Comparison of ENCODE assay signal across 8 cellular contexts in the genomic region with DNA sequence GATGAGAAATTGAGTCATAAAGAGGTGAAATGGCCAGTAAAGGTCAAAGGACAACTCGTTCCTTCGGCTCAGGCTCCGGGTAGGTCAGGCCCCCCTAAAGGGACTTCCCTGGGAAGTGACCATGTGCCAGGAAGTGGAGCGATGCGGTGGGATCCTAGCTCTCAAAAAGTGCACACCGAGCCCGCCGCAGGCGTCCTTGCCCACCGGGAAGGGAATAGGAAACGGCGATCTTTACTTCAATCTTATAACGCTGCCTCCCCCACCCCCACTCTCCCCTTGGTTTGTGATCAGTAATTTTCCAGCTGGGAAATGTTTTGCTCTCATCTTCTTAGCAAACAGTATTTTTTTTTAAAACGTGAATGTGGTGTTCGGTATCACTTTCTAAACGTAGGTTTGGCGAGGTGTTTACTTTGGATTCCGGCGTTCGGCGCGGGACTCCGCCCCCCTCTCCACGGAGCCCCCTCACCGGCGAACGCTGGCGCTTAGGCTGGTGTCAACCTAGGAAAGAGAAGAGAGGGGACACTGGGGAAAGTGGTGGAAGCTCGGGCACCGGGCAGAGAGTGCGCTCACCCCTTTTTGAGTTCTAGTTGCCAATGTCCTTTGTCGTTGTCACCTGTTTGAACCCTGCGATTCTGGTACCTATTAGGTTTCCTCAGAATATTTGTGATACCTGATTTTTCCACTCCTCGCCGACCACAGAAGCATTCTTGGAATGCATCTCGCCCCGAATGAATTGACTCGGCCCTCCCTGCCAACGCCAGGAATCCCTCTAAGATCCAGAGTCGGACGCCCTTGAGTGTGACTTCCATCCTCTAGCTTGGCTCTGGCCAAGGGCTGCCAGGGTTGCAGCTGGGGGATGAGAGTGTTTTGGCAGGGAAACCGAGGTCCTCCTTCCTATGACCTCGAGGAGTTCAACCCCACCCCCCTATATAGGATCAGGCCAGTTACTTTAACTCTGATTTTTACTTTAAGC. TPM values are rescaled to one million over a fixed set of nuclear protein-coding genes. Genes with fewer than 3 reads are reported as not detected.
A peak's percentile ranks its signal among the peaks of the same experiment; 100 is the strongest.
DNase-seq lines count a peak whose midpoint lies in the region; ATAC-seq and TF ChIP-seq lines count a peak whose summit lies in the region.

No MANE protein-coding gene starts in this region.

- H3K9ac ChIP-seq in ES-I3 (ENCODE audit: low read depth, low read length) = peak overlapping the region; percentile 62; the same call in 1 of the 2 replicates

- no peak for TF ChIP-seq POLR2A in prostate gland (IDR thresholded peaks at IDR 0.05)

- ATAC-seq in activated naive CD8-positive, alpha-beta T cell treated with anti-CD3 and anti-CD28 coated beads, Interleukin-2, amount 10 ng/mL, durations not matched to agents 7 days and 5 days (ENCODE audit: low read depth) = no peak

- H3K4me1 Mint-ChIP-seq in activated naive CD8-positive, alpha-beta T cell treated with anti-CD3 and anti-CD28 coated beads, Interleukin-2, amount 10 ng/mL, durations not matched to agents 7 days and 5 days = peaks cover 6% of the 10 kb centered on the region

- H3K79me2 ChIP-seq in hepatocyte = peaks cover 30% of the 10 kb centered on the region

- no peak for TF ChIP-seq CTCF in hepatocyte (IDR thresholded peaks at IDR 0.05; ENCODE audit: poor library complexity)
- no peak for TF ChIP-seq CTCF in prostate gland (IDR thresholded peaks at IDR 0.05)

- H3K27me3 Mint-ChIP-seq in activated naive CD8-positive, alpha-beta T cell treated with anti-CD3 and anti-CD28 coated beads, Interleukin-2, amount 10 ng/mL, durations not matched to agents 7 days and 5 days = peaks cover 59% of the 10 kb centered on the region

- H3K27ac Mint-ChIP-seq in activated naive CD8-positive, alpha-beta T cell treated with anti-CD3 and anti-CD28 coated beads, Interleukin-2, amount 10 ng/mL, durations not matched to agents 7 days and 5 days = no peak overlapping the region

- in situ Hi-C loops in G401 (cut with HindIII; ENCODE audit: low sequenced_read_pairs) = no loop called here

- no peaks in the 10 kb centered on the region for H3K9me3 Mint-ChIP-seq in activated naive CD8-positive, alpha-beta T cell treated with anti-CD3 and anti-CD28 coated beads, Interleukin-2, amount 10 ng/mL, durations not matched to agents 7 days and 5 days

- DNase-seq in activated naive CD8-positive, alpha-beta T cell treated with anti-CD3 and anti-CD28 coated beads, Interleukin-2, amount 10 ng/mL, durations not matched to agents 7 days and 5 days = peak; percentile 28
- DNase-seq in hepatocyte (ENCODE audit: low spot score) (peak; percentile 46), prostate gland (ENCODE audit: low spot score) (peak; percentile 13), NCI-H1105 treated with DMSO at 0.1 percent for 48 hours (lab: John Stamatoyannopoulos, UW) (no peak), G401 (ENCODE audit: low spot score) (no peak)
- DNase-seq in activated effector memory CD4-positive, alpha-beta T cell treated with anti-CD3 and anti-CD28 coated beads, Interleukin-2, amount 50 U/mL, for 16 hours = no peak
- DNase-seq in central memory CD4-positive, alpha-beta T cell = no peak

- peak overlapping the region; percentile 69 for H2AFZ ChIP-seq in hepatocyte

- H3K9me3 ChIP-seq in ES-I3 (ENCODE audit: control insufficient read depth, insufficient read depth, low read length) = no peaks in the 10 kb centered on the region
- no peaks in the 10 kb centered on the region for H3K9me3 ChIP-seq in hepatocyte (ENCODE audit: low read depth)
- H3K9me3 ChIP-seq in prostate gland = no peaks in the 10 kb centered on the region

- 11% methylated on average over 43 of the region's 43 CpGs for WGBS in hepatocyte (ENCODE audit: low lambda C conversion rate, missing lambda C conversion rate)
- 20% methylated on average over 43 of the region's 43 CpGs for WGBS in prostate gland

- H3K27ac ChIP-seq in hepatocyte (peak overlapping the region; percentile 91), prostate gland (peak overlapping the region; percentile 93 to 95)

- H3K4me1 ChIP-seq in ES-I3 (ENCODE audit: insufficient read depth, low read length) = 0 out of 2 replicates have a peak, but pooled peaks cover 3% of the 10 kb centered on the region
- peaks cover 23% of the 10 kb centered on the region for H3K4me1 ChIP-seq in hepatocyte (ENCODE audit: insufficient read depth)
- no peaks in the 10 kb centered on the region for H3K4me1 ChIP-seq in prostate gland (replicated peaks)

- intact Hi-C loops in prostate gland (cut with DNase I) = loop anchor here (2.0 to 5.0 kb wide), 3 partner anchors 147 to 561 kb away; no protein-coding TSS in a partner anchor

- H4K20me1 ChIP-seq in hepatocyte (ENCODE audit: insufficient read depth, poor library complexity, severe bottlenecking) = peaks cover 19% of the 10 kb centered on the region

- no peaks in the 10 kb centered on the region for H3K9me2 ChIP-seq in hepatocyte (replicated peaks; ENCODE audit: insufficient read depth)

- H3K4me3 Mint-ChIP-seq in activated naive CD8-positive, alpha-beta T cell treated with anti-CD3 and anti-CD28 coated beads, Interleukin-2, amount 10 ng/mL, durations not matched to agents 7 days and 5 days = peak overlapping the region; percentile 17

- H3K4me3 ChIP-seq in hepatocyte (peak overlapping the region; percentile 26), prostate gland (peak overlapping the region; percentile 14 to 95)

- H3K4me2 ChIP-seq in hepatocyte = peak overlapping the region; percentile 96

- H3K36me3 Mint-ChIP-seq in activated naive CD8-positive, alpha-beta T cell treated with anti-CD3 and anti-CD28 coated beads, Interleukin-2, amount 10 ng/mL, durations not matched to agents 7 days and 5 days = no peaks in the 10 kb centered on the region

- H3K36me3 ChIP-seq in ES-I3 (ENCODE audit: insufficient read depth, low read length) (no peaks in the 10 kb centered on the region), hepatocyte (replicated peaks; ENCODE audit: insufficient read depth, low read depth) (no peaks in the 10 kb centered on the region), prostate gland (no peaks in the 10 kb centered on the region)

- H3K27me3 ChIP-seq in hepatocyte = no peaks in the 10 kb centered on the region
- no peaks in the 10 kb centered on the region for H3K27me3 ChIP-seq in prostate gland (replicated peaks; ENCODE audit: insufficient read depth)

- POLR2A ChIA-PET in activated naive CD8-positive, alpha-beta T cell treated with anti-CD3 and anti-CD28 coated beads, Interleukin-2, amount 10 ng/mL, durations not matched to agents 7 days and 5 days (lab: Charles Lee) = no interaction called here

RNA-seq across cellular contexts. Expression of a gene that starts 1.8 kb away (rescaled TPM):
- 1 to 10 TPM in 1 of 2 experiments, under 1 TPM in 1; 0.20 to 1.1 TPM for total RNA-seq in activated naive CD8-positive, alpha-beta T cell treated with anti-CD3 and anti-CD28 coated beads, Interleukin-2, amount 10 ng/mL, durations not matched to agents 7 days and 5 days
- total RNA-seq in hepatocyte = 59.8 and 66.8 TPM in 2 replicates
- polyA plus RNA-seq in hepatocyte = 35.0 and 41.8 TPM in 2 replicates
- total RNA-seq in prostate gland = 10 to 100 TPM; 41.4 to 50.0 TPM
- total RNA-seq in G401 (2014; rRNA removed; shearing (Covaris generic)) = 0.68 TPM in 1 of 2 replicates, not detected in the other

Comparison
In these comparisons a context has a peak if more than half of its experiments do, and no peak if none do; other contexts are left out.
1. DNase-seq: peak in activated naive CD8-positive, alpha-beta T cell treated with anti-CD3 and anti-CD28 coated beads, Interleukin-2, amount 10 ng/mL, durations not matched to agents 7 days and 5 days (single experiment), hepatocyte (single experiment) and prostate gland (single experiment); none in activated effector memory CD4-positive, alpha-beta T cell treated with anti-CD3 and anti-CD28 coated beads, Interleukin-2, amount 50 U/mL, for 16 hours (single experiment), NCI-H1105 treated with DMSO at 0.1 percent for 48 hours (single experiment), central memory CD4-positive, alpha-beta T cell (single experiment) and G401 (single experiment).
2. RNA of a gene that starts 1.8 kb away (total RNA-seq): 59.8 to 66.8 TPM in hepatocyte and 41.4 to 50.0 TPM in prostate gland; 0.20 to 1.1 TPM in activated naive CD8-positive, alpha-beta T cell treated with anti-CD3 and anti-CD28 coated beads, Interleukin-2, amount 10 ng/mL, durations not matched to agents 7 days and 5 days and 0.68 TPM in G401; every median in the first group is over 10 times any median in the second.